ENCODE assay signal across 1 cellular context in the genomic region with DNA sequence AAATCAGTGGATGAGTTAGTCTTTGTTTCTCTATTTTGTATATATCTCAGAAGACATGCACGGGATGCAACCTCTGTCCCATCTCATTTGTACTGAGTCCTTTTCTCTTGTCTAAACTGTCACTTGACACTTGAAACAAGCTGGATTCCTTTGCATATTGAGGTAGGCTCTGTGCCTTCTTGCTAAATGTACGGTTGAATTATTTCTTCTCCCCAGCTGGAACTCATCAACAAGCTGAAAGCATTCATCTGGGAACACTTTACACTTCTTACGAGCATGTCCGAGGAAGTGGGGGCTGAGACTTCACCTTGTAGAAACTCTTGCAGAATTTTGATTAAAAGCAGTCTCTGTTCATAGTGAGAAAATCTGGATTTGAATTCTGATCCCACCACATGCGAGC.
TF ChIP-seq lines count a peak whose summit lies in the region.

No MANE protein-coding gene starts in this region.

TF ChIP-seq in HepG2, 621 proteins besides CTCF, POLR2A, EP300 and RAD21:
- TF ChIP-seq, protein P1, sequence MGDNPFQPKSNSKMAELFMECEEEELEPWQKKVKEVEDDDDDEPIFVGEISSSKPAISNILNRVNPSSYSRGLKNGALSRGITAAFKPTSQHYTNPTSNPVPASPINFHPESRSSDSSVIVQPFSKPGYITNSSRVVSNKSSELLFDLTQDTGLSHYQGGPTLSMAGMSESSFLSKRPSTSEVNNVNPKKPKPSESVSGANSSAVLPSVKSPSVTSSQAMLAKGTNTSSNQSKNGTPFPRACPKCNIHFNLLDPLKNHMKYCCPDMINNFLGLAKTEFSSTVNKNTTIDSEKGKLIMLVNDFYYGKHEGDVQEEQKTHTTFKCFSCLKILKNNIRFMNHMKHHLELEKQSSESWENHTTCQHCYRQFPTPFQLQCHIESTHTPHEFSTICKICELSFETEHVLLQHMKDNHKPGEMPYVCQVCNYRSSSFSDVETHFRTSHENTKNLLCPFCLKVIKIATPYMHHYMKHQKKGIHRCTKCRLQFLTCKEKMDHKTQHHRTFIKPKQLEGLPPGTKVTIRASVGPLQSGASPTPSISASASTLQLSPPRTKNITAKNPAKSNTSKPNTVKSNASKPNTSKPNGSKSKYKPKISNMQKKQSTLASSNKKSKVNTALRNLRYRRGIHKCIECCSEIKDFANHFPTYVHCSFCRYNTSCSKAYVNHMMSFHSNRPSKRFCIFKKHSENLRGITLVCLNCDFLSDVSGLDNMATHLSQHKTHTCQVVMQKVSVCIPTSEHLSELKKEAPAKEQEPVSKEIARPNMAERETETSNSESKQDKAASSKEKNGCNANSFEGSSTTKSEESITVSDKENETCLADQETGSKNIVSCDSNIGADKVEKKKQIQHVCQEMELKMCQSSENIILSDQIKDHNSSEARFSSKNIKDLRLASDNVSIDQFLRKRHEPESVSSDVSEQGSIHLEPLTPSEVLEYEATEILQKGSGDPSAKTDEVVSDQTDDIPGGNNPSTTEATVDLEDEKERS (CRISPR knock-in tag; IDR thresholded peaks at IDR 0.05) = no peak
- TF ChIP-seq PHF8 (CRISPR knock-in tag; IDR thresholded peaks at IDR 0.05) (no peak), THYN1 (CRISPR knock-in tag; IDR thresholded peaks at IDR 0.05; ENCODE audit: borderline replicate concordance, low read depth) (no peak), SUZ12 (IDR thresholded peaks at IDR 0.05; ENCODE audit: low read depth, low read length) (no peak), ZNF615 (CRISPR knock-in tag; IDR thresholded peaks at IDR 0.05; ENCODE audit: borderline replicate concordance) (no peak), ZNF788 (CRISPR knock-in tag; IDR thresholded peaks at IDR 0.05; ENCODE audit: borderline replicate concordance) (no peak), THAP11 (CRISPR knock-in tag; IDR thresholded peaks at IDR 0.05) (no peak)
- TF ChIP-seq, protein P2, sequence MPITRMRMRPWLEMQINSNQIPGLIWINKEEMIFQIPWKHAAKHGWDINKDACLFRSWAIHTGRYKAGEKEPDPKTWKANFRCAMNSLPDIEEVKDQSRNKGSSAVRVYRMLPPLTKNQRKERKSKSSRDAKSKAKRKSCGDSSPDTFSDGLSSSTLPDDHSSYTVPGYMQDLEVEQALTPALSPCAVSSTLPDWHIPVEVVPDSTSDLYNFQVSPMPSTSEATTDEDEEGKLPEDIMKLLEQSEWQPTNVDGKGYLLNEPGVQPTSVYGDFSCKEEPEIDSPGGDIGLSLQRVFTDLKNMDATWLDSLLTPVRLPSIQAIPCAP (CRISPR knock-in tag; IDR thresholded peaks at IDR 0.05; ENCODE audit: low read depth) = no peak
- TF ChIP-seq, protein P3, sequence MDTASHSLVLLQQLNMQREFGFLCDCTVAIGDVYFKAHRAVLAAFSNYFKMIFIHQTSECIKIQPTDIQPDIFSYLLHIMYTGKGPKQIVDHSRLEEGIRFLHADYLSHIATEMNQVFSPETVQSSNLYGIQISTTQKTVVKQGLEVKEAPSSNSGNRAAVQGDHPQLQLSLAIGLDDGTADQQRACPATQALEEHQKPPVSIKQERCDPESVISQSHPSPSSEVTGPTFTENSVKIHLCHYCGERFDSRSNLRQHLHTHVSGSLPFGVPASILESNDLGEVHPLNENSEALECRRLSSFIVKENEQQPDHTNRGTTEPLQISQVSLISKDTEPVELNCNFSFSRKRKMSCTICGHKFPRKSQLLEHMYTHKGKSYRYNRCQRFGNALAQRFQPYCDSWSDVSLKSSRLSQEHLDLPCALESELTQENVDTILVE (CRISPR knock-in tag; IDR thresholded peaks at IDR 0.05) = no peak
